In the genomic region with DNA sequence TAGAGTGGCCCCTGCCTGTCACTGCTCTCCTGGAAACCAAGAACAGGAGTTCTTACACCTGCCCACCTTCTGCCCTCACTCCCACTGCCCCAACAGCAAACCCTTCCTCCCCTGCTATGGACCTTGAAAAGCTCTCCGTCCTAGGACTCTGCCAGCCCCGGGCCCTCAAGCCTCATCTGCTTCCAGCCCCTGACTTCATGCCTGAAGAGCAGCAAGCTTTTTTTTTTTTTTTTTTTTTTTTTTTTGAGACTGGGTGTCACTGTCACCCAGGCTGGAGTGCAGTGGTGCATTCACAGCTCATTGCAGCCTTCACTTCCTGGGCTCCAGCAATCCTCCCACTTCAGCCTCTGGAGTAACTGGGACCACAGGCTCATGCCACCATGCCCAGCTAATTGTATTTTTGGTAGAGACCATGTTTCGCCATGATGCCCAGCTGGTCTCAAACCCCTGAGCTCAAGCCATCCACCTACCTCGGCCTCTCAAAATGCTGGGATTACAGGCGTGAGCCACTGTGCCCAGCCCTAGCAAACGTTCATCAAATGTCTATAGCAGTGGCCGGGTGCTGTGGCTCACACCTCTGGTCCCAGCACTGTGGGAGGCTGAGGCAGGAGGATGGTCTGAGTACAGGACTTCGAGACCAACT, we compare ENCODE assay signal across 19 cellular contexts. TPM values are rescaled to one million over a fixed set of nuclear protein-coding genes. Genes with fewer than 3 reads are reported as not detected.
DNase-seq lines count a peak whose midpoint lies in the region; ATAC-seq, FAIRE-seq and TF ChIP-seq lines count a peak whose summit lies in the region.
"Had no signal": no experiment of that assay in that cellular context is flagged by ENCODE, and none has a peak within 500 bp of the region (broad histone marks: within the 10 kb centered on the region; RNA-seq: fewer than 3 reads in every experiment).

No MANE protein-coding gene starts in this region.

- peak; percentile 27 for TF ChIP-seq POLR2A in GM12878 (IDR thresholded peaks at IDR 0.05; ENCODE audit: low read depth, low read length)

- H3F3A ChIP-seq in GM23248 (ENCODE audit: insufficient read depth) = peaks cover 89% of the 10 kb centered on the region

- peaks cover 15% of the 10 kb centered on the region for H3K79me2 ChIP-seq in GM23248 (ENCODE audit: insufficient read depth)
- no peaks in the 10 kb centered on the region for H3K79me2 ChIP-seq in GM12878 (ENCODE audit: control insufficient read depth, insufficient read depth, low read length)

- H3K9me3 Mint-ChIP-seq in T-helper 1 cell treated with Interleukin-12 subunit alpha and Interleukin-12 subunit beta and Interleukin-4 antibody, amounts not matched to agents 30 μg/mL and 1 μg/mL, for 36 hours = no peaks in the 10 kb centered on the region
- H3K9me3 Mint-ChIP-seq in neural crest cell = no peaks in the 10 kb centered on the region
- H3K9me3 Mint-ChIP-seq: nephron had no signal

- H3K9me3 ChIP-seq in GM23248 (ENCODE audit: low read depth) (no peaks in the 10 kb centered on the region), GM12878 (replicated peaks; ENCODE audit: control insufficient read depth, insufficient read depth, low read length) (no peaks in the 10 kb centered on the region), small intestine (ENCODE audit: control insufficient read depth, low read depth) (no peaks in the 10 kb centered on the region)
- H3K9me3 ChIP-seq: transverse colon had no signal

- H3K4me2 ChIP-seq in GM23248 (ENCODE audit: unreplicated experiment) (no peak overlapping the region), GM12878 (ENCODE audit: control insufficient read depth, insufficient read depth) (no peak overlapping the region)

- DNase-seq in T-helper 1 cell (no peak), GM23248 (no peak), GM12878 (ENCODE audit: low read depth, low spot score) (no peak), neural crest cell (ENCODE audit: low read depth, low spot score) (no peak), small intestine (no peak), GOT3 (lab: John Stamatoyannopoulos, UW) (no peak), NCI-H187 (lab: John Stamatoyannopoulos, UW) (no peak)
- DNase-seq: 8988T; DMS153; effector memory CD4-positive, alpha-beta T cell; MV-4-11; NCI-H2227 treated with DMSO at 0.1 percent for 48 hours; transverse colon had no signal

- peaks cover 16% of the 10 kb centered on the region for H3K4me1 Mint-ChIP-seq in T-helper 1 cell treated with Interleukin-12 subunit alpha and Interleukin-12 subunit beta and Interleukin-4 antibody, amounts not matched to agents 30 μg/mL and 1 μg/mL, for 36 hours (ENCODE audit: low read depth)
- H3K4me1 Mint-ChIP-seq in neural crest cell = peaks cover 17% of the 10 kb centered on the region
- H3K4me1 Mint-ChIP-seq: nephron had no signal

- TF ChIP-seq CTCF in GM12878 (IDR thresholded peaks at IDR 0.05 in 2 of 3, conservative IDR thresholded peaks at IDR 0.05 in 1 of 3; ENCODE audit: control insufficient read depth in 2 of 3, extremely low read depth in 1 of 3, insufficient read depth in 1 of 3, low read depth in 3 of 3, low read length in 3 of 3) = no peak
- TF ChIP-seq CTCF in neural crest cell (conservative IDR thresholded peaks at IDR 0.05) = no peak

- SMC1A ChIA-PET in GM12878 (lab: Charles Lee; ENCODE audit: uncharacterized antibody, unreplicated experiment) = interaction anchor here (0.9 kb wide), 1 partner anchor 28 kb away, joined by 3 read pairs; no protein-coding TSS in a partner anchor

- H3K9ac ChIP-seq in GM23248 (no peak overlapping the region; the same call in 1 of the 2 replicates), GM12878 (ENCODE audit: control insufficient read depth, insufficient read depth, low read length) (no peak overlapping the region)

- H2AFZ ChIP-seq in GM23248 (no peak overlapping the region), GM12878 (ENCODE audit: control insufficient read depth, low read depth, low read length) (no peak overlapping the region)

- peaks cover 39% of the 10 kb centered on the region for H3K36me3 Mint-ChIP-seq in T-helper 1 cell treated with Interleukin-12 subunit alpha and Interleukin-12 subunit beta and Interleukin-4 antibody, amounts not matched to agents 30 μg/mL and 1 μg/mL, for 36 hours (ENCODE audit: low read depth)
- H3K36me3 Mint-ChIP-seq in neural crest cell (ENCODE audit: low read depth) = peaks cover 9% of the 10 kb centered on the region

- H4K20me1 ChIP-seq in GM23248 (ENCODE audit: insufficient read depth) (no peaks in the 10 kb centered on the region; the same call in 1 of the 2 replicates), GM12878 (ENCODE audit: control insufficient read depth, insufficient read depth) (no peaks in the 10 kb centered on the region; the same call in 1 of the 2 replicates)

- in situ Hi-C loops in GM23248 (cut with MboI) (no loop called here), GM12878 (cut with MboI) (no loop called here)

- H3K4me3 Mint-ChIP-seq in T-helper 1 cell treated with Interleukin-12 subunit alpha and Interleukin-12 subunit beta and Interleukin-4 antibody, amounts not matched to agents 30 μg/mL and 1 μg/mL, for 36 hours = no peak overlapping the region
- peak overlapping the region; percentile 13 for H3K4me3 Mint-ChIP-seq in neural crest cell
- H3K4me3 Mint-ChIP-seq: nephron had no signal

- peak overlapping the region; percentile 84 for H3K27ac ChIP-seq in GM23248
- no peak overlapping the region for H3K27ac ChIP-seq in GM12878 (ENCODE audit: control insufficient read depth, insufficient read depth)
- no peak overlapping the region for H3K27ac ChIP-seq in small intestine (ENCODE audit: low read depth in 1 of 2, low read length in 1 of 2)
- H3K27ac ChIP-seq: transverse colon had no signal

- peak overlapping the region; percentile 63 for H3K27ac Mint-ChIP-seq in T-helper 1 cell treated with Interleukin-12 subunit alpha and Interleukin-12 subunit beta and Interleukin-4 antibody, amounts not matched to agents 30 μg/mL and 1 μg/mL, for 36 hours
- H3K27ac Mint-ChIP-seq in neural crest cell (ENCODE audit: unreplicated experiment) = no peak overlapping the region

- no peaks in the 10 kb centered on the region for H3K9me2 ChIP-seq in GM23248 (ENCODE audit: insufficient read depth)

- WGBS in GM23248 (ENCODE audit: low coverage in 1 of 2, low lambda C conversion rate in 2 of 2, missing lambda C conversion rate in 2 of 2), 2 experiments = 89 to 91% methylated on average over 8 of the region's 8 CpGs
- WGBS in GM12878 (ENCODE audit: insufficient coverage, insufficient replicate concordance, low lambda C conversion rate, missing lambda C conversion rate) = 94% methylated on average over 8 of the region's 8 CpGs
- 89 to 93% (median 92%) methylated on average over 8 of the region's 8 CpGs for WGBS in small intestine, 3 donors

- no peak for TF ChIP-seq RAD21 in GM12878 (IDR thresholded peaks at IDR 0.05; ENCODE audit: insufficient read depth, low read depth, low read length)

- H3K27me3 ChIP-seq in GM23248 (replicated peaks; ENCODE audit: insufficient read depth) (no peaks in the 10 kb centered on the region), GM12878 (replicated peaks in 1 of 2; ENCODE audit: control insufficient read depth in 2 of 2, insufficient read depth in 2 of 2, low read length in 1 of 2) (no peaks in the 10 kb centered on the region), small intestine (ENCODE audit: control insufficient read depth in 2 of 2, insufficient read depth in 2 of 2, low read length in 2 of 2) (no peaks in the 10 kb centered on the region)
- H3K27me3 ChIP-seq: transverse colon had no signal

- no peak for FAIRE-seq in GM12878 (lab: Jason Lieb, UNC)
- FAIRE-seq in small intestine (lab: Jason Lieb, UNC) = no peak
- FAIRE-seq: GM19239, keratinocyte had no signal

- no peak for TF ChIP-seq EP300 in GM12878 (IDR thresholded peaks at IDR 0.05; ENCODE audit: borderline replicate concordance in 1 of 2, control insufficient read depth in 1 of 2, low read depth in 2 of 2, low read length in 2 of 2)

- BruUV-seq in GM12878 (replicated peaks; lab: Mats Ljungman, UMichigan) = no TSS peak

- no peak for ATAC-seq in GM12878

- H3K4me1 ChIP-seq in GM23248 (ENCODE audit: insufficient read depth) (peaks cover 26% of the 10 kb centered on the region), GM12878 (ENCODE audit: control insufficient read depth, insufficient read depth, low read length) (no peaks in the 10 kb centered on the region; the same call in 1 of the 2 replicates), small intestine (ENCODE audit: control insufficient read depth in 2 of 2, insufficient read depth in 1 of 2, low read depth in 1 of 2, low read length in 1 of 2) (no peaks in the 10 kb centered on the region)

- H3K36me3 ChIP-seq in GM23248 (ENCODE audit: low read depth) (peaks cover 17% of the 10 kb centered on the region; the same call in 1 of the 2 replicates), GM12878 (ENCODE audit: control insufficient read depth in 2 of 2, insufficient read depth in 2 of 2, low read length in 1 of 2) (peaks cover 38 to 63% of the 10 kb centered on the region in 2 experiments), small intestine (ENCODE audit: control insufficient read depth in 2 of 2, insufficient read depth in 2 of 2, low read length in 2 of 2) (peaks cover 15 to 22% of the 10 kb centered on the region in 2 donors)

- CTCF ChIA-PET in GM12878 (lab: Yijun Ruan, JAX) = interaction anchor here (1.3 kb wide), 1 partner anchor 29 kb away, joined by 4 read pairs; no protein-coding TSS in a partner anchor

- intact Hi-C loops in GM12878 (cut with micrococcal nuclease; ENCODE audit: unreplicated experiment) = no loop called here

- no peaks in the 10 kb centered on the region for H3K27me3 Mint-ChIP-seq in T-helper 1 cell treated with Interleukin-12 subunit alpha and Interleukin-12 subunit beta and Interleukin-4 antibody, amounts not matched to agents 30 μg/mL and 1 μg/mL, for 36 hours (ENCODE audit: low read depth)
- peaks cover 2% of the 10 kb centered on the region for H3K27me3 Mint-ChIP-seq in neural crest cell (ENCODE audit: low read depth)

- no peak overlapping the region for H3K4me3 ChIP-seq in GM23248
- H3K4me3 ChIP-seq in GM12878 = no peak overlapping the region
- no peak overlapping the region for H3K4me3 ChIP-seq in small intestine (ENCODE audit: low read depth in 1 of 2, low read length in 2 of 2)
- H3K4me3 ChIP-seq: transverse colon had no signal

- POLR2A ChIA-PET in GM12878 (lab: Charles Lee) = no interaction called here

- RAD21 ChIA-PET in GM12878 (lab: Charles Lee; ENCODE audit: unreplicated experiment) = no interaction called here

RNA-seq across cellular contexts. Expression of gene CARHSP1, which starts 16.9 kb away (rescaled TPM):
- total RNA-seq in GM23248 (2014; rRNA removed; shearing (Covaris generic)) = 129 and 143 TPM in 2 replicates
- polyA plus RNA-seq in GM23248 (2016; fragmentation: Nextera tagmentation; extraction: Ambion mirVana) = 150 and 156 TPM in 2 replicates
- total RNA-seq in GM12878 (2013; cell fraction: nucleolus; rRNA removed) = 27.6 and 29.2 TPM in 2 replicates
- total RNA-seq in GM12878 (2014; rRNA removed) = 92.3 and 109 TPM in 2 replicates
- total RNA-seq in GM12878 (2014; rRNA removed; fragmentation: Illumina TruSeq; extraction: Trizol) = 40.5 and 45.0 TPM in 2 replicates
- 61.3 and 68.6 TPM in 2 replicates for total RNA-seq in GM12878 (2021)
- 45.4 TPM for polyA plus RNA-seq in GM12878 (2011; ENCODE audit: low read depth)
- 39.2 and 65.3 TPM in 2 replicates for polyA plus RNA-seq in GM12878 (2011; rRNA removed)
- polyA plus RNA-seq in GM12878 (2011; cell fraction: cytosol; rRNA removed) = 94.4 and 162 TPM in 2 replicates
- polyA plus RNA-seq in GM12878 (2011; cell fraction: nucleus; rRNA removed) = 80.8 and 81.4 TPM in 2 replicates
- 61.2 and 68.1 TPM in 2 replicates for polyA plus RNA-seq in GM12878 (2012)
- 24.7 and 34.1 TPM in 2 replicates for polyA plus RNA-seq in GM12878 (2014; fragmentation: Illumina TruSeq; extraction: Trizol)
- 1 to 10 TPM; 5.5 to 8.4 TPM for polyA plus RNA-seq in GM12878 (2014; fragmentation: Nextera tagmentation; extraction: Ambion mirVana)
- 104 and 112 TPM in 2 replicates for polyA plus RNA-seq in GM12878 (2014; rRNA removed)
- polyA plus RNA-seq in GM12878 (2016; fragmentation: Nextera tagmentation; extraction: Ambion mirVana) = 10 to 100 TPM; 83.2 to 86.2 TPM
- 81.6 and 120 TPM in 2 replicates for polyA minus RNA-seq in GM12878 (2011; rRNA and poly(A)+ RNA removed)
- polyA minus RNA-seq in GM12878 (2011; cell fraction: cytosol; rRNA and poly(A)+ RNA removed) = 39.4 and 40.0 TPM in 2 replicates
- 15.8 and 26.4 TPM in 2 replicates for polyA minus RNA-seq in GM12878 (2011; cell fraction: nucleus; rRNA and poly(A)+ RNA removed)
- 147 and 152 TPM in 2 replicates for total RNA-seq in neural crest cell
- polyA plus RNA-seq in small intestine = 10 to 100 TPM; 51.6 to 92.8 (median 84.8) TPM

RNA-seq across cellular contexts. Expression of gene LITAFD, which starts 30.3 kb away (rescaled TPM):
- total RNA-seq in GM23248 (2014; rRNA removed; shearing (Covaris generic)) = not detected in 2 replicates
- polyA plus RNA-seq in GM23248 (2016; fragmentation: Nextera tagmentation; extraction: Ambion mirVana) (not detected in 2 replicates), GM12878 (2011; rRNA removed) (not detected in 2 replicates), GM12878 (2014; fragmentation: Illumina TruSeq; extraction: Trizol) (not detected in 2 replicates), GM12878 (2014; fragmentation: Nextera tagmentation; extraction: Ambion mirVana) (not detected), GM12878 (2014; rRNA removed) (not detected in 2 replicates), GM12878 (2016; fragmentation: Nextera tagmentation; extraction: Ambion mirVana) (not detected), small intestine (not detected)
- not detected in 2 replicates for total RNA-seq in GM12878 (2013; cell fraction: nucleolus; rRNA removed)
- total RNA-seq in GM12878 (2014; rRNA removed) (not detected in 2 replicates), GM12878 (2014; rRNA removed; fragmentation: Illumina TruSeq; extraction: Trizol) (not detected in 2 replicates), GM12878 (2021) (not detected in 2 replicates), neural crest cell (not detected in 2 replicates)
- not detected for polyA plus RNA-seq in GM12878 (2011; ENCODE audit: low read depth)
- polyA plus RNA-seq in GM12878 (2011; cell fraction: cytosol; rRNA removed) = not detected in 2 replicates
- not detected in 2 replicates for polyA plus RNA-seq in GM12878 (2011; cell fraction: nucleus; rRNA removed)
- polyA plus RNA-seq in GM12878 (2012) = not detected in 2 replicates
- polyA minus RNA-seq in GM12878 (2011; rRNA and poly(A)+ RNA removed) = not detected in 2 replicates
- polyA minus RNA-seq in GM12878 (2011; cell fraction: cytosol; rRNA and poly(A)+ RNA removed) = not detected in 2 replicates
- polyA minus RNA-seq in GM12878 (2011; cell fraction: nucleus; rRNA and poly(A)+ RNA removed) = not detected in 2 replicates
- total RNA-seq: H4, skeletal muscle tissue, transverse colon had no signal
- polyA plus RNA-seq: keratinocyte had no signal

RNA-seq across cellular contexts. Expression of gene PMM2, which starts 54.2 kb away (rescaled TPM):
- 39.6 and 61.6 TPM in 2 replicates for total RNA-seq in GM23248 (2014; rRNA removed; shearing (Covaris generic))
- polyA plus RNA-seq in GM23248 (2016; fragmentation: Nextera tagmentation; extraction: Ambion mirVana) (45.7 and 46.4 TPM in 2 replicates), GM12878 (2011; rRNA removed) (33.2 and 46.7 TPM in 2 replicates), GM12878 (2014; fragmentation: Illumina TruSeq; extraction: Trizol) (69.4 and 108 TPM in 2 replicates), GM12878 (2014; fragmentation: Nextera tagmentation; extraction: Ambion mirVana) (10 to 100 TPM; 22.6 to 24.2 TPM), GM12878 (2014; rRNA removed) (57.5 TPM in 2 replicates), GM12878 (2016; fragmentation: Nextera tagmentation; extraction: Ambion mirVana) (10 to 100 TPM; 47.8 to 52.6 TPM), small intestine (10 to 100 TPM; 21.1 to 48.1 (median 28.9) TPM)
- total RNA-seq in GM12878 (2013; cell fraction: nucleolus; rRNA removed) = 171 and 173 TPM in 2 replicates
- total RNA-seq in GM12878 (2014; rRNA removed) (52.0 and 52.3 TPM in 2 replicates), GM12878 (2014; rRNA removed; fragmentation: Illumina TruSeq; extraction: Trizol) (56.2 and 58.1 TPM in 2 replicates), GM12878 (2021) (51.6 and 61.4 TPM in 2 replicates), neural crest cell (20.8 and 21.5 TPM in 2 replicates)
- polyA plus RNA-seq in GM12878 (2011; ENCODE audit: low read depth) = 31.9 TPM
- polyA plus RNA-seq in GM12878 (2011; cell fraction: cytosol; rRNA removed) = 29.9 and 31.8 TPM in 2 replicates
- 33.1 and 39.8 TPM in 2 replicates for polyA plus RNA-seq in GM12878 (2011; cell fraction: nucleus; rRNA removed)
- polyA plus RNA-seq in GM12878 (2012) = 34.6 and 48.5 TPM in 2 replicates
- 18.6 and 20.0 TPM in 2 replicates for polyA minus RNA-seq in GM12878 (2011; rRNA and poly(A)+ RNA removed)
- 13.7 and 14.8 TPM in 2 replicates for polyA minus RNA-seq in GM12878 (2011; cell fraction: cytosol; rRNA and poly(A)+ RNA removed)
- 19.3 and 38.4 TPM in 2 replicates for polyA minus RNA-seq in GM12878 (2011; cell fraction: nucleus; rRNA and poly(A)+ RNA removed)

RNA-seq across cellular contexts. Expression of gene TMEM186, which starts 54.4 kb away (rescaled TPM):
- total RNA-seq in GM23248 (2014; rRNA removed; shearing (Covaris generic)) = 2.0 and 4.9 TPM in 2 replicates
- 10.8 and 12.1 TPM in 2 replicates for polyA plus RNA-seq in GM23248 (2016; fragmentation: Nextera tagmentation; extraction: Ambion mirVana)
- total RNA-seq in GM12878 (2013; cell fraction: nucleolus; rRNA removed) = 6.7 and 7.6 TPM in 2 replicates
- 9.0 and 10.6 TPM in 2 replicates for total RNA-seq in GM12878 (2014; rRNA removed)
- 11.9 and 13.0 TPM in 2 replicates for total RNA-seq in GM12878 (2014; rRNA removed; fragmentation: Illumina TruSeq; extraction: Trizol)
- total RNA-seq in GM12878 (2021) = 15.8 and 16.9 TPM in 2 replicates
- 13.6 TPM for polyA plus RNA-seq in GM12878 (2011; ENCODE audit: low read depth)
- polyA plus RNA-seq in GM12878 (2011; rRNA removed) = 12.8 and 15.8 TPM in 2 replicates
- polyA plus RNA-seq in GM12878 (2011; cell fraction: cytosol; rRNA removed) = 16.4 and 17.9 TPM in 2 replicates
- polyA plus RNA-seq in GM12878 (2011; cell fraction: nucleus; rRNA removed) = 8.4 and 8.9 TPM in 2 replicates
- polyA plus RNA-seq in GM12878 (2012) = 13.8 and 14.3 TPM in 2 replicates
- 15.4 and 16.7 TPM in 2 replicates for polyA plus RNA-seq in GM12878 (2014; fragmentation: Illumina TruSeq; extraction: Trizol)
- 10 to 100 TPM; 27.3 to 28.9 TPM for polyA plus RNA-seq in GM12878 (2014; fragmentation: Nextera tagmentation; extraction: Ambion mirVana)
- polyA plus RNA-seq in GM12878 (2014; rRNA removed) = 17.2 and 17.4 TPM in 2 replicates
- polyA plus RNA-seq in GM12878 (2016; fragmentation: Nextera tagmentation; extraction: Ambion mirVana) = 10 to 100 TPM; 23.3 to 28.1 TPM
- 8.1 and 13.8 TPM in 2 replicates for polyA minus RNA-seq in GM12878 (2011; rRNA and poly(A)+ RNA removed)
- polyA minus RNA-seq in GM12878 (2011; cell fraction: cytosol; rRNA and poly(A)+ RNA removed) = 2.5 and 2.7 TPM in 2 replicates
- polyA minus RNA-seq in GM12878 (2011; cell fraction: nucleus; rRNA and poly(A)+ RNA removed) = 3.6 and 4.9 TPM in 2 replicates
- total RNA-seq in neural crest cell = 11.1 and 11.8 TPM in 2 replicates
- polyA plus RNA-seq in small intestine = 10 to 100 TPM in 2 of 3 donors, 1 to 10 TPM in 1; 8.7 to 14.6 (median 11.3) TPM
